In the genomic region with DNA sequence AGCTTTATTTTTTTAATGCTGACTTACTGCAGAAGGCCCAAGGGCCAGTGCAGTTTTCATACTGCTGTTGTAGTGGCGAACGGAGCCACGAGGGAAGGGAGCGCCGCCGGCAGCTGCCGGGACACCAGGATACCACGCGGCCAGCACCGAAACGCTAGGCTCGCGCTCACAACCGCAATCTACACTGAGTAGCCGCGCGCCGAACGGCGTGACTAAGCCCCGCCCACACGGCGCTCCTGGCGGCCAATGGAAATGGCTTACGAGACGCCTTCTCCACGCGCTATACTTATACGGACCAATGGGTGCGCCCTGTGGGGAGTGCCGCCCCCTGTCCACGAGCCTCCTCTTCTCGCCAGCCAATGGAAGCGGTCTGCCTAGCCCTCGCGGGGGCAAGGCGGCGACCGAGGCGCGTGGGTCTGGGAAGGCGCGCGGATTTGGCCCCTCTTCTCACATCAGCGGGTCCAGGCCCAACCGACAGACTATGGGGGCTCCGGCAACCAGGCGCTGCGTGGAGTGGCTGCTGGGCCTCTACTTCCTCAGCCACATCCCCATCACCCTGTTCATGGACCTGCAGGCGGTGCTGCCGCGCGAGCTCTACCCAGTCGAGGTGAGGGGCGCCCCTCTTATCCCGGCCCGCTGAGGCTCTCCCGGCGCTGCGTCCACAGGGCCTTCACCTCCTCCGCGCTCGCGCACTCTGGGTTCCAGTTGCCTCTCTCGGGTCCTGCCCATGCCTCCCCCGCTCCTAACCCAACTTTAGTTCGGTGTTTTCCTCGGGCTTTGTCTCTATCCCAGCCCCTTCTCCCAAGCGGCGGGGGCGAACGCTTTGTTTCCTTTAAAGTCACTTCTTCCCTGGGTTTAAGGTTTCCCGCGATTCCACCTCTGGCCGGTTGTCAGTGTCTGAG, we compare ENCODE assay signal across 1 cellular context.
TF ChIP-seq lines count a peak whose summit lies in the region.

A gene (plus strand): TSS at position 442 of the 902 bp plus-strand sequence. CDS start 40 bp downstream, at position 482.

TF ChIP-seq in HEK293, 187 proteins besides CTCF, POLR2A, EP300 and RAD21 (continued from another document and continues in another):
- TF ChIP-seq, protein P1, sequence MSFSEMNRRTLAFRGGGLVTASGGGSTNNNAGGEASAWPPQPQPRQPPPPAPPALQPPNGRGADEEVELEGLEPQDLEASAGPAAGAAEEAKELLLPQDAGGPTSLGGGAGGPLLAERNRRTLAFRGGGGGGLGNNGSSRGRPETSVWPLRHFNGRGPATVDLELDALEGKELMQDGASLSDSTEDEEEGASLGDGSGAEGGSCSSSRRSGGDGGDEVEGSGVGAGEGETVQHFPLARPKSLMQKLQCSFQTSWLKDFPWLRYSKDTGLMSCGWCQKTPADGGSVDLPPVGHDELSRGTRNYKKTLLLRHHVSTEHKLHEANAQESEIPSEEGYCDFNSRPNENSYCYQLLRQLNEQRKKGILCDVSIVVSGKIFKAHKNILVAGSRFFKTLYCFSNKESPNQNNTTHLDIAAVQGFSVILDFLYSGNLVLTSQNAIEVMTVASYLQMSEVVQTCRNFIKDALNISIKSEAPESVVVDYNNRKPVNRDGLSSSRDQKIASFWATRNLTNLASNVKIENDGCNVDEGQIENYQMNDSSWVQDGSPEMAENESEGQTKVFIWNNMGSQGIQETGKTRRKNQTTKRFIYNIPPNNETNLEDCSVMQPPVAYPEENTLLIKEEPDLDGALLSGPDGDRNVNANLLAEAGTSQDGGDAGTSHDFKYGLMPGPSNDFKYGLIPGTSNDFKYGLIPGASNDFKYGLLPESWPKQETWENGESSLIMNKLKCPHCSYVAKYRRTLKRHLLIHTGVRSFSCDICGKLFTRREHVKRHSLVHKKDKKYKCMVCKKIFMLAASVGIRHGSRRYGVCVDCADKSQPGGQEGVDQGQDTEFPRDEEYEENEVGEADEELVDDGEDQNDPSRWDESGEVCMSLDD (tag by site-specific recombination; IDR thresholded peaks at IDR 0.05), result peak; percentile 93
- TF ChIP-seq, protein P2, sequence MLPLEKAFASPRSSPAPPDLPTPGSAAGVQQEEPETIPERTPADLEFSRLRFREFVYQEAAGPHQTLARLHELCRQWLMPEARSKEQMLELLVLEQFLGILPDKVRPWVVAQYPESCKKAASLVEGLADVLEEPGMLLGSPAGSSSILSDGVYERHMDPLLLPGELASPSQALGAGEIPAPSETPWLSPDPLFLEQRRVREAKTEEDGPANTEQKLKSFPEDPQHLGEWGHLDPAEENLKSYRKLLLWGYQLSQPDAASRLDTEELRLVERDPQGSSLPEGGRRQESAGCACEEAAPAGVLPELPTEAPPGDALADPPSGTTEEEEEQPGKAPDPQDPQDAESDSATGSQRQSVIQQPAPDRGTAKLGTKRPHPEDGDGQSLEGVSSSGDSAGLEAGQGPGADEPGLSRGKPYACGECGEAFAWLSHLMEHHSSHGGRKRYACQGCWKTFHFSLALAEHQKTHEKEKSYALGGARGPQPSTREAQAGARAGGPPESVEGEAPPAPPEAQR (tag by site-specific recombination; IDR thresholded peaks at IDR 0.05), result no peak
- TF ChIP-seq ZNF837 (tag by site-specific recombination; IDR thresholded peaks at IDR 0.05) (no peak), ZNF366 (tag by site-specific recombination; conservative IDR thresholded peaks at IDR 0.05) (peak; percentile 56), ZNF335 (tag by site-specific recombination; conservative IDR thresholded peaks at IDR 0.05) (peak; percentile 94), ZNF341 (tag by site-specific recombination; IDR thresholded peaks at IDR 0.05; ENCODE audit: low read depth) (no peak; the same call in 1 of the 2 replicates), ZNF112 (tag by site-specific recombination; IDR thresholded peaks at IDR 0.05) (no peak), ZNF211 (tag by site-specific recombination; IDR thresholded peaks at IDR 0.05; ENCODE audit: low read depth) (no peak), ZNF777 (tag by site-specific recombination; IDR thresholded peaks at IDR 0.05; ENCODE audit: borderline replicate concordance) (no peak), ZNF324 (tag by site-specific recombination; IDR thresholded peaks at IDR 0.05) (0 out of 2 replicates have a peak, but pooled peaks have one; percentile 12), ZBTB48 (tag by site-specific recombination; IDR thresholded peaks at IDR 0.05) (0 out of 2 replicates have a peak, but pooled peaks have one; percentile 24), ZNF596 (tag by site-specific recombination; IDR thresholded peaks at IDR 0.05) (no peak), BCL11A (tag by site-specific recombination; IDR thresholded peaks at IDR 0.05; ENCODE audit: low read depth) (no peak), BCL11B (tag by site-specific recombination; IDR thresholded peaks at IDR 0.05; ENCODE audit: low read depth) (peak; percentile 51; the same call in 1 of the 2 replicates), YY2 (tag by site-specific recombination; IDR thresholded peaks at IDR 0.05) (no peak), ZNF560 (tag by site-specific recombination; IDR thresholded peaks at IDR 0.05; ENCODE audit: borderline replicate concordance) (no peak), ZNF394 (tag by site-specific recombination; IDR thresholded peaks at IDR 0.05; ENCODE audit: borderline replicate concordance) (peak; percentile 38; the same call in 1 of the 2 replicates), ZSCAN23 (tag by site-specific recombination; IDR thresholded peaks at IDR 0.05) (0 out of 2 replicates have a peak, but pooled peaks have one; percentile 17), ZNF561 (tag by site-specific recombination; IDR thresholded peaks at IDR 0.05; ENCODE audit: borderline replicate concordance) (peak; percentile 60; the same call in 1 of the 2 replicates), ZNF830 (tag by site-specific recombination; IDR thresholded peaks at IDR 0.05; ENCODE audit: low read depth) (no peak), ZNF133 (tag by site-specific recombination; IDR thresholded peaks at IDR 0.05) (no peak), ZBTB8A (tag by site-specific recombination; IDR thresholded peaks at IDR 0.05) (peak; percentile 59), SP3 (tag by site-specific recombination; IDR thresholded peaks at IDR 0.05) (peak; percentile 96), ZNF701 (tag by site-specific recombination; IDR thresholded peaks at IDR 0.05) (no peak), ZNF621 (tag by site-specific recombination; IDR thresholded peaks at IDR 0.05) (no peak), ZNF785 (tag by site-specific recombination; IDR thresholded peaks at IDR 0.05) (peak; percentile 44; the same call in 1 of the 2 replicates), ZNF146 (tag by site-specific recombination; IDR thresholded peaks at IDR 0.05) (0 out of 2 replicates have a peak, but pooled peaks have one; percentile 28), ZNF629 (tag by site-specific recombination; IDR thresholded peaks at IDR 0.05) (peak; percentile 40; the same call in 1 of the 2 replicates), HOXD13 (CRISPR knock-in tag; IDR thresholded peaks at IDR 0.05; ENCODE audit: borderline replicate concordance) (no peak), ZBTB21 (tag by site-specific recombination; IDR thresholded peaks at IDR 0.05) (no peak), REPIN1 (tag by site-specific recombination; IDR thresholded peaks at IDR 0.05; ENCODE audit: low read depth) (peak; percentile 54; the same call in 1 of the 2 replicates), ZNF548 (tag by site-specific recombination; IDR thresholded peaks at IDR 0.05) (no peak), KLF1 (tag by site-specific recombination; IDR thresholded peaks at IDR 0.05) (no peak), IKZF3 (tag by site-specific recombination; IDR thresholded peaks at IDR 0.05) (no peak), ZFP37 (tag by site-specific recombination; IDR thresholded peaks at IDR 0.05) (peak; percentile 90), ZNF138 (tag by site-specific recombination; IDR thresholded peaks at IDR 0.05; ENCODE audit: borderline replicate concordance) (no peak), ZNF768 (tag by site-specific recombination; IDR thresholded peaks at IDR 0.05) (no peak), ZSCAN16 (tag by site-specific recombination; IDR thresholded peaks at IDR 0.05) (no peak), KLF10 (tag by site-specific recombination; IDR thresholded peaks at IDR 0.05) (peak; percentile 91), ZNF664 (tag by site-specific recombination; IDR thresholded peaks at IDR 0.05) (no peak), ZNF747 (tag by site-specific recombination; IDR thresholded peaks at IDR 0.05) (no peak), ZNF48 (tag by site-specific recombination; IDR thresholded peaks at IDR 0.05) (no peak), ZXDB (tag by site-specific recombination; IDR thresholded peaks at IDR 0.05) (no peak; the same call in none of the 2 replicates)
- TF ChIP-seq, protein P3, sequence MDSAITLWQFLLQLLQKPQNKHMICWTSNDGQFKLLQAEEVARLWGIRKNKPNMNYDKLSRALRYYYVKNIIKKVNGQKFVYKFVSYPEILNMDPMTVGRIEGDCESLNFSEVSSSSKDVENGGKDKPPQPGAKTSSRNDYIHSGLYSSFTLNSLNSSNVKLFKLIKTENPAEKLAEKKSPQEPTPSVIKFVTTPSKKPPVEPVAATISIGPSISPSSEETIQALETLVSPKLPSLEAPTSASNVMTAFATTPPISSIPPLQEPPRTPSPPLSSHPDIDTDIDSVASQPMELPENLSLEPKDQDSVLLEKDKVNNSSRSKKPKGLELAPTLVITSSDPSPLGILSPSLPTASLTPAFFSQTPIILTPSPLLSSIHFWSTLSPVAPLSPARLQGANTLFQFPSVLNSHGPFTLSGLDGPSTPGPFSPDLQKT (IDR thresholded peaks at IDR 0.05; ENCODE audit: borderline replicate concordance, low read depth, low read length), result no peak
- TF ChIP-seq, protein P4, sequence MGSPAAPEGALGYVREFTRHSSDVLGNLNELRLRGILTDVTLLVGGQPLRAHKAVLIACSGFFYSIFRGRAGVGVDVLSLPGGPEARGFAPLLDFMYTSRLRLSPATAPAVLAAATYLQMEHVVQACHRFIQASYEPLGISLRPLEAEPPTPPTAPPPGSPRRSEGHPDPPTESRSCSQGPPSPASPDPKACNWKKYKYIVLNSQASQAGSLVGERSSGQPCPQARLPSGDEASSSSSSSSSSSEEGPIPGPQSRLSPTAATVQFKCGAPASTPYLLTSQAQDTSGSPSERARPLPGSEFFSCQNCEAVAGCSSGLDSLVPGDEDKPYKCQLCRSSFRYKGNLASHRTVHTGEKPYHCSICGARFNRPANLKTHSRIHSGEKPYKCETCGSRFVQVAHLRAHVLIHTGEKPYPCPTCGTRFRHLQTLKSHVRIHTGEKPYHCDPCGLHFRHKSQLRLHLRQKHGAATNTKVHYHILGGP (tag by site-specific recombination; IDR thresholded peaks at IDR 0.05), result no peak
- TF ChIP-seq, protein P5, sequence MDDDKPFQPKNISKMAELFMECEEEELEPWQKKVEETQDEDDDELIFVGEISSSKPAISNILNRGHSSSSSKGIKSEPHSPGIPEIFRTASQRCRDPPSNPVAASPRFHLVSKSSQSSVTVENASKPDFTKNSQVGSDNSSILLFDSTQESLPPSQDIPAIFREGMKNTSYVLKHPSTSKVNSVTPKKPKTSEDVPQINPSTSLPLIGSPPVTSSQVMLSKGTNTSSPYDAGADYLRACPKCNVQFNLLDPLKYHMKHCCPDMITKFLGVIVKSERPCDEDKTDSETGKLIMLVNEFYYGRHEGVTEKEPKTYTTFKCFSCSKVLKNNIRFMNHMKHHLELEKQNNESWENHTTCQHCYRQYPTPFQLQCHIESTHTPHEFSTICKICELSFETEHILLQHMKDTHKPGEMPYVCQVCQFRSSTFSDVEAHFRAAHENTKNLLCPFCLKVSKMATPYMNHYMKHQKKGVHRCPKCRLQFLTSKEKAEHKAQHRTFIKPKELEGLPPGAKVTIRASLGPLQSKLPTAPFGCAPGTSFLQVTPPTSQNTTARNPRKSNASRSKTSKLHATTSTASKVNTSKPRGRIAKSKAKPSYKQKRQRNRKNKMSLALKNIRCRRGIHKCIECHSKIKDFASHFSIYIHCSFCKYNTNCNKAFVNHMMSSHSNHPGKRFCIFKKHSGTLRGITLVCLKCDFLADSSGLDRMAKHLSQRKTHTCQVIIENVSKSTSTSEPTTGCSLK (tag by site-specific recombination; IDR thresholded peaks at IDR 0.05), result no peak
- TF ChIP-seq, protein P6, sequence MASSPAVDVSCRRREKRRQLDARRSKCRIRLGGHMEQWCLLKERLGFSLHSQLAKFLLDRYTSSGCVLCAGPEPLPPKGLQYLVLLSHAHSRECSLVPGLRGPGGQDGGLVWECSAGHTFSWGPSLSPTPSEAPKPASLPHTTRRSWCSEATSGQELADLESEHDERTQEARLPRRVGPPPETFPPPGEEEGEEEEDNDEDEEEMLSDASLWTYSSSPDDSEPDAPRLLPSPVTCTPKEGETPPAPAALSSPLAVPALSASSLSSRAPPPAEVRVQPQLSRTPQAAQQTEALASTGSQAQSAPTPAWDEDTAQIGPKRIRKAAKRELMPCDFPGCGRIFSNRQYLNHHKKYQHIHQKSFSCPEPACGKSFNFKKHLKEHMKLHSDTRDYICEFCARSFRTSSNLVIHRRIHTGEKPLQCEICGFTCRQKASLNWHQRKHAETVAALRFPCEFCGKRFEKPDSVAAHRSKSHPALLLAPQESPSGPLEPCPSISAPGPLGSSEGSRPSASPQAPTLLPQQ (tag by site-specific recombination; IDR thresholded peaks at IDR 0.05), result peak; percentile 78
